In the genomic region with DNA sequence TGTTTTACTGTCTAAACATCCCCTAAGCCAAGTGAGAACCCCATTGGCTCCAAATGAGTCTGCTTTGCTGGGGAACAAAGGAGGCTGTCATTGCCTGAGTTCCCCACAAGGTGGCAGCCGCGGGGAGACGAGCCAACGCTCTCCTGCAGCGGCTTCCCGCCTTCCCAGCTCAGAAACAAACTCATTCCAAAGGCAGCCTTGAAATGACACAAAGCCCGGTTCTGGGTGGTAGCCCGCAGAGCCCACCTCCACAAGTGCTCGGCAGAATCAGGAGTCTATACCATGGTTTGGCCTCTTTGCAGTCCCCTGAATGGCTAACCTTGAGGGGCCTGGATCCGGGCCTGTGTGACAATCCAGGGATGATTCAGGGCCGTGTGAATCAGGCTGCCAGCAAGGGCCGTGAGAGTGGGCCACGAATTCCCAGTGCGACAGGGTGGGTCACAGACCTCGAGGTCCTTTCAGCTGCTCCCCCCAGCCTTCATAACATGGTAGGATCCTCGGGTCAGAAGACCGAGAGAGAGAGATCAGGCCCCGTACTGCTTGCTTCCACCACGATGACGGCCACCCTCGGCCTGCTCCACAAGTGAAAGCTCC, we compare ENCODE assay signal across 8 cellular contexts.
A peak's percentile ranks its signal among the peaks of the same experiment; 100 is the strongest.
DNase-seq lines count a peak whose midpoint lies in the region; ATAC-seq and TF ChIP-seq lines count a peak whose summit lies in the region.

No MANE protein-coding gene starts in this region.

- H3K36me3 ChIP-seq in lower lobe of right lung: peaks cover 42% of the 10 kb centered on the region

- no peaks in the 10 kb centered on the region for H3K27me3 ChIP-seq in lower lobe of right lung (ENCODE audit: low read depth)

- H3K4me3 ChIP-seq in GM12865 (ENCODE audit: low read depth, low read length): no peak overlapping the region
- no peak overlapping the region for H3K4me3 ChIP-seq in lower lobe of right lung

- intact Hi-C loops in lower lobe of right lung (cut with DNase I): no loop called here

- TF ChIP-seq CTCF in GM12865 (IDR thresholded peaks at IDR 0.05; ENCODE audit: insufficient read depth, low read depth, low read length, missing control alignments) (peak; percentile 93), lower lobe of right lung (IDR thresholded peaks at IDR 0.05) (peak; percentile 97)

- peak; percentile 65 for DNase-seq in GM12865 (ENCODE audit: low read depth)
- peak; percentile 41 for DNase-seq in NCI-H226
- DNase-seq in activated CD4-positive, alpha-beta T cell treated with anti-CD3 and anti-CD28 coated beads, Interleukin-2, amount 50 U/mL, for 24 hours (ENCODE audit: low read depth in 1 of 2, low spot score in 1 of 2): peak; percentile 23 to 30
- peak; percentile 28 for DNase-seq in effector CD8-positive, alpha-beta T cell (lab: John Stamatoyannopoulos, UW)
- DNase-seq in lower lobe of right lung: peak; percentile 77
- DNase-seq in stimulated activated CD4-positive, alpha-beta T cell treated with anti-CD3 and anti-CD28 coated beads, TNF-alpha, amount 100 ng/mL, for 4 hours (ENCODE audit: low read depth in 3 of 3): peak; percentile 13 to 42 (median 20)

- H3K27ac ChIP-seq in lower lobe of right lung: no peak overlapping the region

- peaks cover 4% of the 10 kb centered on the region for H3K4me1 ChIP-seq in lower lobe of right lung

- no peaks in the 10 kb centered on the region for H3K9me3 ChIP-seq in lower lobe of right lung

- ATAC-seq in HG02798 (IDR thresholded peaks at IDR 0.05; ENCODE audit: poor library complexity, unreplicated experiment): peak; percentile 63
- peak; percentile 84 to 86 for ATAC-seq in lower lobe of right lung
- no peak for ATAC-seq in HG03460 (IDR thresholded peaks at IDR 0.05; ENCODE audit: unreplicated experiment)

Comparison
In these comparisons a context has a peak if more than half of its experiments do, and no peak if none do; other contexts are left out.
1. DNase-seq: peak in every context shown above with its lines; median percentile 77 in lower lobe of right lung; 65 in GM12865; 41 in NCI-H226; 28 in effector CD8-positive, alpha-beta T cell; 26 in activated CD4-positive, alpha-beta T cell treated with anti-CD3 and anti-CD28 coated beads, Interleukin-2, amount 50 U/mL, for 24 hours; 20 in stimulated activated CD4-positive, alpha-beta T cell treated with anti-CD3 and anti-CD28 coated beads, TNF-alpha, amount 100 ng/mL, for 4 hours.